Comparison of ENCODE assay signal across 1 cellular context in genomic region chr16:65745-66144, GRCh38.
TF ChIP-seq lines count a peak whose summit lies in the region.

No MANE protein-coding gene starts in this region.

TF ChIP-seq in HepG2, 621 proteins besides CTCF, POLR2A, EP300 and RAD21 (continued from another document and continues in another):
- peak; percentile 42; the same call in 1 of the 2 replicates for TF ChIP-seq HNF1B (CRISPR knock-in tag; IDR thresholded peaks at IDR 0.05)
- TF ChIP-seq HDAC2 (CRISPR knock-in tag; IDR thresholded peaks at IDR 0.05) = no peak; the same call in 1 of the 2 replicates
- no peak for TF ChIP-seq PTBP1 (IDR thresholded peaks at IDR 0.05; ENCODE audit: low read depth, low read length, poor library complexity, severe bottlenecking)
- TF ChIP-seq CCAR2 (optimal IDR thresholded peaks at IDR 0.05; ENCODE audit: low read depth, low read length) = no peak
- no peak for TF ChIP-seq ARNTL (CRISPR knock-in tag; IDR thresholded peaks at IDR 0.05)
- no peak for TF ChIP-seq ZNF251 (CRISPR knock-in tag; IDR thresholded peaks at IDR 0.05)
- no peak for TF ChIP-seq RAD51 (IDR thresholded peaks at IDR 0.05; ENCODE audit: borderline replicate concordance)
- no peak for TF ChIP-seq ZNF816 (CRISPR knock-in tag; IDR thresholded peaks at IDR 0.05; ENCODE audit: borderline replicate concordance)
- TF ChIP-seq IKZF1 (IDR thresholded peaks at IDR 0.05) = no peak
- no peak for TF ChIP-seq RERE (CRISPR knock-in tag; IDR thresholded peaks at IDR 0.05; ENCODE audit: low read depth)
- TF ChIP-seq ZNF337 (CRISPR knock-in tag; IDR thresholded peaks at IDR 0.05; ENCODE audit: borderline replicate concordance, low read depth) = no peak
- no peak for TF ChIP-seq ZNF292 (CRISPR knock-in tag; IDR thresholded peaks at IDR 0.05; ENCODE audit: borderline replicate concordance, low read depth)
- TF ChIP-seq ZNF547 (CRISPR knock-in tag; IDR thresholded peaks at IDR 0.05) = no peak
- no peak for TF ChIP-seq EED (CRISPR knock-in tag; IDR thresholded peaks at IDR 0.05)
- no peak for TF ChIP-seq NFYB (CRISPR knock-in tag; IDR thresholded peaks at IDR 0.05)
- TF ChIP-seq MED1 (CRISPR knock-in tag; IDR thresholded peaks at IDR 0.05) = 0 out of 2 replicates have a peak, but pooled peaks have one; percentile 27
- TF ChIP-seq TFDP2 (CRISPR knock-in tag; IDR thresholded peaks at IDR 0.05) = 0 out of 2 replicates have a peak, but pooled peaks have one; percentile 32
- TF ChIP-seq HNRNPL (IDR thresholded peaks at IDR 0.05; ENCODE audit: low read depth, low read length) = peak; percentile 96
- TF ChIP-seq PATZ1 (CRISPR knock-in tag; IDR thresholded peaks at IDR 0.05) = no peak
- TF ChIP-seq ZNF576 (CRISPR knock-in tag; IDR thresholded peaks at IDR 0.05) = no peak
- TF ChIP-seq ZBTB3 (CRISPR knock-in tag; IDR thresholded peaks at IDR 0.05; ENCODE audit: borderline replicate concordance, low read depth) = no peak
- no peak for TF ChIP-seq SUZ12 (IDR thresholded peaks at IDR 0.05; ENCODE audit: low read depth, low read length)
- no peak for TF ChIP-seq SP2 (CRISPR knock-in tag; IDR thresholded peaks at IDR 0.05)
- no peak for TF ChIP-seq ZNF12 (CRISPR knock-in tag; IDR thresholded peaks at IDR 0.05)
- TF ChIP-seq ZNF484 (CRISPR knock-in tag; IDR thresholded peaks at IDR 0.05; ENCODE audit: borderline replicate concordance, low read depth) = no peak
- no peak for TF ChIP-seq ZNF451 (CRISPR knock-in tag; IDR thresholded peaks at IDR 0.05)
- TF ChIP-seq ZNF235 (CRISPR knock-in tag; IDR thresholded peaks at IDR 0.05; ENCODE audit: borderline replicate concordance) = no peak
- no peak for TF ChIP-seq MLX (CRISPR knock-in tag; IDR thresholded peaks at IDR 0.05)
- TF ChIP-seq AGO1 (IDR thresholded peaks at IDR 0.05; ENCODE audit: low read depth, low read length, poor library complexity, severe bottlenecking) = no peak
- TF ChIP-seq ZNF232 (CRISPR knock-in tag; IDR thresholded peaks at IDR 0.05; ENCODE audit: borderline replicate concordance) = no peak
- no peak for TF ChIP-seq ZNF503 (CRISPR knock-in tag; IDR thresholded peaks at IDR 0.05)
- no peak for TF ChIP-seq ZBTB7A (CRISPR knock-in tag; IDR thresholded peaks at IDR 0.05)
- TF ChIP-seq CREB3 (CRISPR knock-in tag; IDR thresholded peaks at IDR 0.05) = no peak
- TF ChIP-seq LCORL (IDR thresholded peaks at IDR 0.05) = no peak
- peak; percentile 57; the same call in 1 of the 2 replicates for TF ChIP-seq LCORL (CRISPR knock-in tag; IDR thresholded peaks at IDR 0.05)
- TF ChIP-seq ZSCAN9 (CRISPR knock-in tag; IDR thresholded peaks at IDR 0.05; ENCODE audit: borderline replicate concordance) = no peak
- TF ChIP-seq HMG20A (CRISPR knock-in tag; IDR thresholded peaks at IDR 0.05; ENCODE audit: borderline replicate concordance) = no peak
- TF ChIP-seq ZNF891 (CRISPR knock-in tag; IDR thresholded peaks at IDR 0.05) = no peak
- TF ChIP-seq ZSCAN12 (CRISPR knock-in tag; IDR thresholded peaks at IDR 0.05) = no peak
- TF ChIP-seq ZNF562 (CRISPR knock-in tag; IDR thresholded peaks at IDR 0.05; ENCODE audit: borderline replicate concordance) = no peak
- peak; percentile 34; the same call in 1 of the 2 replicates for TF ChIP-seq TARDBP (CRISPR knock-in tag; IDR thresholded peaks at IDR 0.05)
- TF ChIP-seq ZNF513 (CRISPR knock-in tag; conservative IDR thresholded peaks at IDR 0.05) = no peak
- TF ChIP-seq ZNF329 (CRISPR knock-in tag; IDR thresholded peaks at IDR 0.05; ENCODE audit: low read depth) = no peak
- TF ChIP-seq TAF15 (IDR thresholded peaks at IDR 0.05; ENCODE audit: low read depth, low read length, poor library complexity, severe bottlenecking) = no peak
- no peak for TF ChIP-seq ETS1 (CRISPR knock-in tag; IDR thresholded peaks at IDR 0.05)
- TF ChIP-seq KDM6A (CRISPR knock-in tag; IDR thresholded peaks at IDR 0.05; ENCODE audit: low read depth) = no peak
- TF ChIP-seq MLLT10 (CRISPR knock-in tag; IDR thresholded peaks at IDR 0.05) = no peak
- TF ChIP-seq TBX3 (IDR thresholded peaks at IDR 0.05; ENCODE audit: borderline replicate concordance) = no peak
- TF ChIP-seq ZNF709 (CRISPR knock-in tag; IDR thresholded peaks at IDR 0.05) = no peak
